ENCODE assay signal across 25 cellular contexts in the genomic region with DNA sequence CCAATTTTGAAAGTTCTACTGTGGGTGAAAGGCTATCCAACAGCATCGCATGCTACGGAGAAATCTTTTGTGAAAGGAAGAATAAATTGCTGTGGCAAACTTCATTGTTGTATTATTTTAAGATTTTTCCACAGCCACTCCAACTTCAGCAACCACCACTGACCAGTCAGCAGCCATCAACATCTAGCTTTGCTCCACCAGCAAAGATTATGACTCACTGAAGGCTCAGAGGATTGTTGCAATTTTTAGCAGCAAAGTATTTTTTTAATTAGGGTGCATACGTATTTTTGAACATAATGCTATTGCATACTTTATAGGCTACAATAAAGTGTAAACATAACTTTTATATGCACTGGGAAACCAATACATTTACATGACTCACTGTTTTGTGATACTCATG.
"Had no signal": no experiment of that assay in that cellular context is flagged by ENCODE, and none has a peak within 500 bp of the region (broad histone marks: within the 10 kb centered on the region; RNA-seq: fewer than 3 reads in every experiment).

No MANE protein-coding gene starts in this region.

- H3K9me3 Mint-ChIP-seq: activated CD8-positive, alpha-beta T cell treated with anti-CD3 and anti-CD28 coated beads for 36 hours; neural progenitor cell had no signal

- H3K27me3 Mint-ChIP-seq: activated CD4-positive, alpha-beta T cell treated with anti-CD3 and anti-CD28 coated beads, Interleukin-2, amount 10 ng/mL, durations not matched to agents 7 days and 5 days; activated CD8-positive, alpha-beta memory T cell treated with anti-CD3 and anti-CD28 coated beads, Interleukin-2, amount 10 ng/mL, durations not matched to agents 7 days and 5 days; activated CD8-positive, alpha-beta T cell treated with anti-CD3 and anti-CD28 coated beads for 36 hours; activated naive CD4-positive, alpha-beta T cell treated with anti-CD3 and anti-CD28 coated beads, Interleukin-2, amount 10 ng/mL, durations not matched to agents 7 days and 5 days; activated naive CD8-positive, alpha-beta T cell treated with anti-CD3 and anti-CD28 coated beads, Interleukin-2, amount 50 U/mL, for 24 hours had no signal

- H3K4me3 Mint-ChIP-seq: activated CD4-positive, alpha-beta T cell treated with anti-CD3 and anti-CD28 coated beads, Interleukin-2, amount 10 ng/mL, durations not matched to agents 7 days and 5 days; activated CD8-positive, alpha-beta memory T cell treated with anti-CD3 and anti-CD28 coated beads, Interleukin-2, amount 10 ng/mL, durations not matched to agents 7 days and 5 days; activated CD8-positive, alpha-beta T cell treated with anti-CD3 and anti-CD28 coated beads for 36 hours; activated naive CD4-positive, alpha-beta T cell treated with anti-CD3 and anti-CD28 coated beads, Interleukin-2, amount 10 ng/mL, durations not matched to agents 7 days and 5 days; activated naive CD8-positive, alpha-beta T cell treated with anti-CD3 and anti-CD28 coated beads, Interleukin-2, amount 50 U/mL, for 24 hours; brain; mesothelial cell of epicardium; naive thymus-derived CD8-positive, alpha-beta T cell; neural progenitor cell had no signal

- H3K4me3 ChIP-seq: gastrocnemius medialis, left ventricle myocardium inferior, neural progenitor cell, sigmoid colon, smooth muscle cell, upper lobe of left lung had no signal

- DNase-seq: activated CD4-positive, alpha-beta T cell treated with anti-CD3 and anti-CD28 coated beads, Interleukin-2, amount 10 ng/mL, durations not matched to agents 7 days and 5 days; activated CD8-positive, alpha-beta memory T cell treated with anti-CD3 and anti-CD28 coated beads, Interleukin-2, amount 10 ng/mL, durations not matched to agents 7 days and 5 days; activated CD8-positive, alpha-beta T cell treated with anti-CD3 and anti-CD28 coated beads for 36 hours; activated effector memory CD4-positive, alpha-beta T cell treated with anti-CD3 and anti-CD28 coated beads, Interleukin-2, amount 50 U/mL, for 16 hours; activated naive CD4-positive, alpha-beta T cell treated with anti-CD3 and anti-CD28 coated beads, Interleukin-2, amount 10 ng/mL, durations not matched to agents 7 days and 5 days; activated naive CD8-positive, alpha-beta T cell treated with anti-CD3 and anti-CD28 coated beads, Interleukin-2, amount 50 U/mL, for 24 hours; activated T-cell treated with anti-CD3 and anti-CD28 coated beads for 4 hours; aorta; caudate nucleus; effector memory CD4-positive, alpha-beta T cell; gastrocnemius medialis; hippocampal formation; left ventricle myocardium inferior; naive thymus-derived CD8-positive, alpha-beta T cell; posterior cingulate gyrus; sigmoid colon; stimulated activated CD4-positive, alpha-beta T cell treated with anti-CD3 and anti-CD28 coated beads, Interleukin-4, amount 100 ng/mL, for 4 hours; stimulated activated naive CD8-positive, alpha-beta T cell treated with anti-CD3 and anti-CD28 coated beads, Interleukin-15, Interleukin-2, amounts not matched to agents 100 U/mL and 50 U/mL, for 24 hours; T-helper 2 cell; upper lobe of left lung had no signal

- H3K36me3 Mint-ChIP-seq: activated CD8-positive, alpha-beta memory T cell treated with anti-CD3 and anti-CD28 coated beads, Interleukin-2, amount 10 ng/mL, durations not matched to agents 7 days and 5 days; activated naive CD4-positive, alpha-beta T cell treated with anti-CD3 and anti-CD28 coated beads, Interleukin-2, amount 10 ng/mL, durations not matched to agents 7 days and 5 days; brain; mesothelial cell of epicardium; neural progenitor cell had no signal

- H3K4me1 Mint-ChIP-seq: activated CD4-positive, alpha-beta T cell treated with anti-CD3 and anti-CD28 coated beads, Interleukin-2, amount 10 ng/mL, durations not matched to agents 7 days and 5 days; activated CD8-positive, alpha-beta memory T cell treated with anti-CD3 and anti-CD28 coated beads, Interleukin-2, amount 10 ng/mL, durations not matched to agents 7 days and 5 days; activated naive CD4-positive, alpha-beta T cell treated with anti-CD3 and anti-CD28 coated beads, Interleukin-2, amount 10 ng/mL, durations not matched to agents 7 days and 5 days; activated naive CD8-positive, alpha-beta T cell treated with anti-CD3 and anti-CD28 coated beads, Interleukin-2, amount 50 U/mL, for 24 hours; brain; naive thymus-derived CD8-positive, alpha-beta T cell; neural progenitor cell had no signal

- ATAC-seq: activated CD8-positive, alpha-beta memory T cell treated with anti-CD3 and anti-CD28 coated beads, Interleukin-2, amount 10 ng/mL, durations not matched to agents 7 days and 5 days; activated CD8-positive, alpha-beta T cell treated with anti-CD3 and anti-CD28 coated beads for 36 hours; activated naive CD8-positive, alpha-beta T cell treated with anti-CD3 and anti-CD28 coated beads, Interleukin-2, amount 50 U/mL, for 24 hours; esophagus mucosa; gastrocnemius medialis; naive thymus-derived CD8-positive, alpha-beta T cell; stimulated activated naive CD8-positive, alpha-beta T cell treated with anti-CD3 and anti-CD28 coated beads, Interleukin-15, Interleukin-2, amounts not matched to agents 100 U/mL and 50 U/mL, for 24 hours had no signal

- H3K27ac Mint-ChIP-seq: activated CD4-positive, alpha-beta T cell treated with anti-CD3 and anti-CD28 coated beads, Interleukin-2, amount 10 ng/mL, durations not matched to agents 7 days and 5 days; activated CD8-positive, alpha-beta memory T cell treated with anti-CD3 and anti-CD28 coated beads, Interleukin-2, amount 10 ng/mL, durations not matched to agents 7 days and 5 days; activated CD8-positive, alpha-beta T cell treated with anti-CD3 and anti-CD28 coated beads for 36 hours; activated naive CD4-positive, alpha-beta T cell treated with anti-CD3 and anti-CD28 coated beads, Interleukin-2, amount 10 ng/mL, durations not matched to agents 7 days and 5 days; activated naive CD8-positive, alpha-beta T cell treated with anti-CD3 and anti-CD28 coated beads, Interleukin-2, amount 50 U/mL, for 24 hours; brain; mesothelial cell of epicardium; naive thymus-derived CD8-positive, alpha-beta T cell; neural progenitor cell had no signal
